ENCODE assay signal across 8 cellular contexts in genomic region chr9:109903515-109904138, GRCh38.
A peak's percentile ranks its signal among the peaks of the same experiment; 100 is the strongest.
DNase-seq lines count a peak whose midpoint lies in the region; ATAC-seq, FAIRE-seq and TF ChIP-seq lines count a peak whose summit lies in the region.

No MANE protein-coding gene starts in this region.

- TF ChIP-seq POLR2A in H54 (IDR thresholded peaks at IDR 0.05; ENCODE audit: low read depth, low read length) = no peak
- no peak for TF ChIP-seq POLR2A in right lobe of liver (IDR thresholded peaks at IDR 0.05)

- no peaks in the 10 kb centered on the region for H3K27me3 ChIP-seq in right lobe of liver

- no peaks in the 10 kb centered on the region for H3K9me3 Mint-ChIP-seq in stimulated activated memory B cell treated with anti-CD40 and anti-IgM and Interleukin-4, amounts not matched to agents 10 μg/mL and 1 μg/mL and 100 μg/mL, for 72 hours

- H3K36me3 Mint-ChIP-seq in stimulated activated memory B cell treated with anti-CD40 and anti-IgM and Interleukin-4, amounts not matched to agents 10 μg/mL and 1 μg/mL and 100 μg/mL, for 72 hours = no peaks in the 10 kb centered on the region

- ATAC-seq in right lobe of liver = peak; percentile 67 to 79 (median 78)
- ATAC-seq in stimulated activated memory B cell treated with anti-CD40 and anti-IgM and Interleukin-4, amounts not matched to agents 10 μg/mL and 1 μg/mL and 100 μg/mL, for 72 hours = peak; percentile 65
- ATAC-seq in GM18511 (IDR thresholded peaks at IDR 0.05; ENCODE audit: unreplicated experiment) = no peak

- no peak overlapping the region for H3K4me3 Mint-ChIP-seq in stimulated activated memory B cell treated with anti-CD40 and anti-IgM and Interleukin-4, amounts not matched to agents 10 μg/mL and 1 μg/mL and 100 μg/mL, for 72 hours

- TF ChIP-seq CTCF in right lobe of liver (IDR thresholded peaks at IDR 0.05) = peak; percentile 67 to 87 (median 78)

- DNase-seq in CMK (ENCODE audit: low read depth) (peak; percentile 15), H54 (ENCODE audit: insufficient read length, low spot score) (peak; percentile 68), NCI-H2196 treated with DMSO at 0.1 percent for 48 hours (lab: John Stamatoyannopoulos, UW; ENCODE audit: unreplicated experiment) (peak; percentile 57), dedifferentiated amniotic fluid mesenchymal stem cell (ENCODE audit: extremely low spot score) (peak; percentile 75), right lobe of liver (peak in 1 of 3 donors; percentile 74)
- DNase-seq in activated CD4-positive, CD25-positive, alpha-beta regulatory T cell (lab: John Stamatoyannopoulos, UW) = peak; percentile 5 to 29 (median 17)

- no peaks in the 10 kb centered on the region for H3K9me3 ChIP-seq in right lobe of liver

- intact Hi-C loops in right lobe of liver (cut with DNase I) = loop anchor here (10.0 kb wide), 1 partner anchor 251 kb away; no protein-coding TSS in a partner anchor

- peaks cover 0 to 45% (median 21%) of the 10 kb centered on the region in 4 donors for H3K4me1 ChIP-seq in right lobe of liver

- peak overlapping the region in 2 of 3 donors; percentile 56 to 84 for H3K27ac ChIP-seq in right lobe of liver

- no peak overlapping the region for H3K4me3 ChIP-seq in right lobe of liver

- H3K4me1 Mint-ChIP-seq in stimulated activated memory B cell treated with anti-CD40 and anti-IgM and Interleukin-4, amounts not matched to agents 10 μg/mL and 1 μg/mL and 100 μg/mL, for 72 hours = peaks cover 23% of the 10 kb centered on the region

- H3K27ac Mint-ChIP-seq in stimulated activated memory B cell treated with anti-CD40 and anti-IgM and Interleukin-4, amounts not matched to agents 10 μg/mL and 1 μg/mL and 100 μg/mL, for 72 hours = peak overlapping the region; percentile 33

- H3K27me3 Mint-ChIP-seq in stimulated activated memory B cell treated with anti-CD40 and anti-IgM and Interleukin-4, amounts not matched to agents 10 μg/mL and 1 μg/mL and 100 μg/mL, for 72 hours = no peaks in the 10 kb centered on the region

- WGBS in right lobe of liver (ENCODE audit: insufficient coverage, low coverage, low lambda C conversion rate, missing lambda C conversion rate) = 3% methylated on average over 2 of the region's 2 CpGs

- H3K36me3 ChIP-seq in right lobe of liver = no peaks in the 10 kb centered on the region

- FAIRE-seq in H54 (lab: Jason Lieb, UNC) = peak; percentile 94
